In genomic region chr19:38877781-38878574, GRCh38 we compare ENCODE assay signal across 8 cellular contexts. TPM values are rescaled to one million over a fixed set of nuclear protein-coding genes. Genes with fewer than 3 reads are reported as not detected.
A peak's percentile ranks its signal among the peaks of the same experiment; 100 is the strongest.
DNase-seq lines count a peak whose midpoint lies in the region; ATAC-seq, FAIRE-seq and TF ChIP-seq lines count a peak whose summit lies in the region.

Gene RINL, minus strand, starts transcription at chr19:38878275. Its CDS starts 1,533 bp downstream, at chr19:38876742.

- POLR2A ChIA-PET in H1 (lab: Charles Lee; ENCODE audit: partially characterized antibody): interaction anchor here (0.7 to 6.1 kb wide), 10 partner anchors 9 to 49 kb away, joined by 3 to 35 read pairs (median 4); no protein-coding TSS in a partner anchor

- peak within 1 kb of the TSS in 1 of 4 experiments; percentile 40; a peak in 1 of 7 replicates for H3K9ac ChIP-seq in H1 (replicated peaks in 1 of 4; ENCODE audit: extremely low read depth in 1 of 4, low read depth in 3 of 4, low read length in 3 of 4)

- H4K5ac ChIP-seq in H1 (ENCODE audit: insufficient read length, low read depth, low read length): peak within 1 kb of the TSS; percentile 31

- intact Hi-C loops in pancreas (cut with DNase I): no loop called here

- peak within 1 kb of the TSS; percentile 12 for H4K91ac ChIP-seq in H1 (replicated peaks; ENCODE audit: insufficient read length, low read length)

- peak within 1 kb of the TSS; percentile 61; the same call in 1 of the 2 replicates for H2BK20ac ChIP-seq in H1 (ENCODE audit: low read length)

- DNase-seq in SIG-M5 treated with dmso at 0.1 percent for 504 hours (lab: John Stamatoyannopoulos, UW; ENCODE audit: unreplicated experiment): peak; percentile 57
- no peak for DNase-seq in SIG-M5 (lab: John Stamatoyannopoulos, UW)
- peak; percentile 98 for DNase-seq in NCI-H2227 (lab: John Stamatoyannopoulos, UW; ENCODE audit: unreplicated experiment)
- DNase-seq in activated CD4-positive, alpha-beta T cell treated with anti-CD3 and anti-CD28 coated beads for 24 hours (ENCODE audit: low read depth in 2 of 2): peak; percentile 52 to 55
- DNase-seq in H1 (ENCODE audit: low read depth in 1 of 2, low spot score in 2 of 2): no peak
- DNase-seq in pancreas: peak in 1 of 6 donors; percentile 53
- no peak for DNase-seq in NCI-H1694 treated with DMSO at 0.1 percent for 48 hours (lab: John Stamatoyannopoulos, UW)
- DNase-seq in amniotic stem cell (lab: John Stamatoyannopoulos, UW): no peak

- TF ChIP-seq RAD21 in H1 (IDR thresholded peaks at IDR 0.05 in 1 of 2, conservative IDR thresholded peaks at IDR 0.05 in 1 of 2; ENCODE audit: low read depth in 2 of 2, low read length in 2 of 2): no peak

- H3K4me1 ChIP-seq in H1 (replicated peaks in 1 of 4; ENCODE audit: control insufficient read depth in 3 of 4, insufficient read depth in 4 of 4, low read length in 3 of 4) (peaks cover 0 to 8% (median 3%) of the 10 kb centered on the region in 4 experiments; a peak in 6 of 7 replicates), pancreas (peaks cover 0 to 4% (median 0%) of the 10 kb centered on the region in 3 donors)

- no peak within 1 kb of the TSS for H3K4me3 ChIP-seq in H1 (ENCODE audit: extremely low read depth in 1 of 4, insufficient read depth in 2 of 4, low read depth in 3 of 4, low read length in 4 of 4)
- no peak within 1 kb of the TSS for H3K4me3 ChIP-seq in pancreas

- CTCF ChIA-PET in H1 (lab: Charles Lee; ENCODE audit: partially characterized antibody): interaction anchor here (1.0 to 7.0 kb wide), 2 partner anchors 10 to 159 kb away, joined by 3 to 97 read pairs; no protein-coding TSS in a partner anchor

- H3K4me2 ChIP-seq in H1 (ENCODE audit: insufficient read depth in 1 of 2, low read depth in 2 of 2, low read length in 2 of 2): peak within 1 kb of the TSS in 1 of 2 experiments; percentile 40; a peak in 2 of 4 replicates

- no peaks in the 10 kb centered on the region for H3K23me2 ChIP-seq in H1 (ENCODE audit: low read depth, low read length)

- H3K79me2 ChIP-seq in H1 (ENCODE audit: control insufficient read depth in 1 of 2, insufficient read depth in 2 of 2, low read length in 2 of 2): no peaks in the 10 kb centered on the region

- TF ChIP-seq EP300 in H1 (IDR thresholded peaks at IDR 0.05; ENCODE audit: borderline replicate concordance in 1 of 2, low read depth in 2 of 2, low read length in 2 of 2): no peak

- no peaks in the 10 kb centered on the region for H3K27me3 ChIP-seq in H1 (replicated peaks in 1 of 4; ENCODE audit: control insufficient read depth in 3 of 4, extremely low read depth in 1 of 4, insufficient read depth in 3 of 4, low read length in 3 of 4)
- no peaks in the 10 kb centered on the region for H3K27me3 ChIP-seq in pancreas

- no peak within 1 kb of the TSS for H3K14ac ChIP-seq in H1 (ENCODE audit: insufficient read length)

- no peak within 1 kb of the TSS for H3K56ac ChIP-seq in H1 (replicated peaks; ENCODE audit: insufficient read length, low read depth, low read length)

- no peaks in the 10 kb centered on the region for H3K9me3 ChIP-seq in H1 (ENCODE audit: insufficient read depth in 2 of 2, low read depth in 1 of 2, low read length in 1 of 2)
- H3K9me3 ChIP-seq in pancreas: no peaks in the 10 kb centered on the region

- no peak for TF ChIP-seq CTCF in H1 (IDR thresholded peaks at IDR 0.05; ENCODE audit: control extremely low read depth in 1 of 3, insufficient read depth in 1 of 3, low read depth in 1 of 3, low read length in 3 of 3)
- TF ChIP-seq CTCF in pancreas (IDR thresholded peaks at IDR 0.05): no peak

- peak within 1 kb of the TSS; percentile 77; the same call in 1 of the 2 replicates for H2BK12ac ChIP-seq in H1 (ENCODE audit: low read depth, low read length)

- H2BK120ac ChIP-seq in H1 (replicated peaks; ENCODE audit: low read depth, low read length): no peak within 1 kb of the TSS

- H3K36me3 ChIP-seq in H1 (ENCODE audit: control insufficient read depth in 2 of 4, insufficient read depth in 4 of 4, low read length in 3 of 4) (no peaks in the 10 kb centered on the region), pancreas (no peaks in the 10 kb centered on the region)

- 83% methylated on average over 8 of the region's 11 CpGs; no CpG with 5 or more reads in 1 of the 2 experiments for WGBS in H1 (ENCODE audit: extremely low coverage in 1 of 2, insufficient coverage in 1 of 2, insufficient read length in 1 of 2, insufficient replicate concordance in 2 of 2, low coverage in 1 of 2, low lambda C conversion rate in 2 of 2, missing lambda C conversion rate in 1 of 2), 2 experiments
- WGBS in pancreas, 2 donors: 60 to 69% methylated on average over 10 to 11 of the region's 11 CpGs

- no peak within 1 kb of the TSS for H3K27ac ChIP-seq in H1 (ENCODE audit: low read depth, low read length)
- peak within 1 kb of the TSS in 3 of 4 donors; percentile 42 to 51 (median 44) for H3K27ac ChIP-seq in pancreas

- H3K18ac ChIP-seq in H1 (ENCODE audit: extremely low read depth, low read length): peak within 1 kb of the TSS; percentile 66; the same call in 1 of the 2 replicates

- no peaks in the 10 kb centered on the region for H4K20me1 ChIP-seq in H1 (replicated peaks in 1 of 2; ENCODE audit: control insufficient read depth in 1 of 2, insufficient read depth in 2 of 2, low read length in 2 of 2)

- no peak for TF ChIP-seq POLR2A in H1 (IDR thresholded peaks at IDR 0.05; ENCODE audit: control extremely low read depth in 1 of 2, low read depth in 2 of 2, low read length in 2 of 2)

- FAIRE-seq in H1 (lab: Jason Lieb, UNC) (no peak), pancreas (lab: Jason Lieb, UNC) (no peak)

- no peak within 1 kb of the TSS for H3K4ac ChIP-seq in H1 (replicated peaks; ENCODE audit: insufficient read length, low read depth, low read length)

- peak within 1 kb of the TSS; percentile 53; the same call in 1 of the 2 replicates for H2AK5ac ChIP-seq in H1 (ENCODE audit: low read depth, low read length)

- H3K79me1 ChIP-seq in H1 (ENCODE audit: low read depth, low read length): no peaks in the 10 kb centered on the region

- H2BK15ac ChIP-seq in H1 (ENCODE audit: low read length): no peak within 1 kb of the TSS

- H2BK5ac ChIP-seq in H1 (ENCODE audit: low read depth, low read length): peak within 1 kb of the TSS; percentile 55; the same call in 1 of the 2 replicates

- no peak within 1 kb of the TSS for H3K23ac ChIP-seq in H1 (ENCODE audit: insufficient read length)

- peak in 3 of 4 donors; percentile 68 to 77 (median 75) for ATAC-seq in pancreas

- H2AFZ ChIP-seq in H1 (ENCODE audit: low read length): no peak within 1 kb of the TSS

- peak within 1 kb of the TSS; percentile 72 for H4K8ac ChIP-seq in H1 (ENCODE audit: extremely low read depth, insufficient read depth, low read length)

TF ChIP-seq in H1, 55 proteins besides CTCF, POLR2A, EP300 and RAD21 (continues in another document):
- no peak for TF ChIP-seq SAP30 (IDR thresholded peaks at IDR 0.05; ENCODE audit: insufficient read depth, insufficient replicate concordance, low read length)
- no peak for TF ChIP-seq RFX5 (IDR thresholded peaks at IDR 0.05; ENCODE audit: borderline replicate concordance, low read depth, low read length)
- TF ChIP-seq SIX5 (IDR thresholded peaks at IDR 0.05; ENCODE audit: low read depth, low read length): no peak
- TF ChIP-seq SRF (IDR thresholded peaks at IDR 0.05; ENCODE audit: low read depth, low read length): no peak
- no peak for TF ChIP-seq FOSL1 (IDR thresholded peaks at IDR 0.05; ENCODE audit: insufficient read depth, low read depth, low read length)
- no peak for TF ChIP-seq BACH1 (IDR thresholded peaks at IDR 0.05; ENCODE audit: low read length)

RNA-seq across cellular contexts. Expression of gene RINL, which starts in this region (rescaled TPM):
- 11.9 and 14.2 TPM in 2 replicates for total RNA-seq in H1 (2021; fragmentation: NEBNext Ultra II Directional; extraction: Animal tissue kit (Norgen Biotek cat#: 25700))
- 11.1 and 13.1 TPM in 2 replicates for polyA plus RNA-seq in H1 (2011; rRNA removed)
- polyA plus RNA-seq in H1 (2011; cell fraction: cytosol; rRNA removed): 11.5 TPM
- 9.9 TPM for polyA plus RNA-seq in H1 (2011; cell fraction: nucleus; rRNA removed)
- polyA plus RNA-seq in H1 (2012, experiment 1 of 2): 8.3 to 13.8 TPM (median 11.4 TPM) in 4 replicates
- 16.6 TPM for polyA plus RNA-seq in H1 (2012, experiment 2 of 2)
- polyA plus RNA-seq in H1 (2013, experiment 1 of 2): 12.7 TPM
- 10.9 TPM for polyA plus RNA-seq in H1 (2013, experiment 2 of 2)
- polyA minus RNA-seq in H1 (2011; rRNA and poly(A)+ RNA removed): 2.9 and 4.1 TPM in 2 replicates
- polyA minus RNA-seq in H1 (2011; cell fraction: cytosol; rRNA and poly(A)+ RNA removed): 4.3 TPM
- polyA minus RNA-seq in H1 (2011; cell fraction: nucleus; rRNA and poly(A)+ RNA removed): 6.0 TPM
- 10 to 100 TPM in 4 of 6 donors, 1 to 10 TPM in 2; 6.5 to 16.9 (median 10.5) TPM for total RNA-seq in pancreas
- 10 to 100 TPM; 17.6 to 26.2 TPM for polyA plus RNA-seq in pancreas

Comparison
In these comparisons a context has a peak if more than half of its experiments do, and no peak if none do; other contexts are left out.
1. DNase-seq: peak in SIG-M5 treated with dmso at 0.1 percent for 504 hours (single experiment), NCI-H2227 (single experiment) and activated CD4-positive, alpha-beta T cell treated with anti-CD3 and anti-CD28 coated beads for 24 hours (2 of 2); none in SIG-M5 (single experiment), H1 (0 of 2), NCI-H1694 treated with DMSO at 0.1 percent for 48 hours (single experiment) and amniotic stem cell (single experiment).